ENCODE assay signal across 1 cellular context in the genomic region with DNA sequence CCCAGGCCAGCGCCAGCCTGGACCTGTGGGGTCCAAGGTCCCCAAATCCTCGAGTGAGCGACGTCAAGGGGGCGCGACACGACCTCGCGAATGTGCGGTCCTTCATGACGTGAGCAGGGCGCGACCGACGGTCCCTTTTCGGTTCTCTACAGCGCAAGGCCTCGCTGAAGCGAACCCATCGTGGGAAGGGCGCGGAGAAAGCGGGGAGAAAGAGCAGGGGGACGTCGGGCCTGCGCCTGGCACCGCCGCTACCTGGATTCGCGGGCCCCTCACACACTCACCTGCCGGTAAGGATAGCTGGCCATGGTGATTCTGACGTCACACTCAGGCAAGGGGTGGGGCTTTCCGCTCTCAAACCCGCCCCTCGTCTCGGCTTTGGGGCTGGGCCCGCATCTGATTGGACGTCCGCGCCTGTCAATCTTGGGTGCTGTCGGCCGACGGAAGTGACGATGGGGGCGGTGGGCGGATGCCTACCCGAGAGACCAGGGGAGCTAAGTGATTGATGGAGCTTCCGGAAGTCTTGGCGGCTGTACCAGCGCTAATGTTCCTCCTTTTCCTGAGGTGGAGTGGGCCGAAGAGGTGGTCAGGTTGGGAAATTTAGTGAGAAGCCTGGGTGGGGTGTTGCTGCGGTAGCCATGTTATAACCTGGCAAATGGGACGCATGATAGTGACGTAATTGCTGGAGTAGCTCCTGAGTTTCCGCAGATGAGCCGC.
TF ChIP-seq lines count a peak whose summit lies in the region.

Gene PEF1 (minus strand): TSS at position 317 of the 714 bp plus-strand sequence. CDS start 12 bp downstream, at position 305.

TF ChIP-seq in GM12878, 131 proteins besides CTCF, POLR2A, EP300 and RAD21 (continued from another document):
- TF ChIP-seq, protein P1, sequence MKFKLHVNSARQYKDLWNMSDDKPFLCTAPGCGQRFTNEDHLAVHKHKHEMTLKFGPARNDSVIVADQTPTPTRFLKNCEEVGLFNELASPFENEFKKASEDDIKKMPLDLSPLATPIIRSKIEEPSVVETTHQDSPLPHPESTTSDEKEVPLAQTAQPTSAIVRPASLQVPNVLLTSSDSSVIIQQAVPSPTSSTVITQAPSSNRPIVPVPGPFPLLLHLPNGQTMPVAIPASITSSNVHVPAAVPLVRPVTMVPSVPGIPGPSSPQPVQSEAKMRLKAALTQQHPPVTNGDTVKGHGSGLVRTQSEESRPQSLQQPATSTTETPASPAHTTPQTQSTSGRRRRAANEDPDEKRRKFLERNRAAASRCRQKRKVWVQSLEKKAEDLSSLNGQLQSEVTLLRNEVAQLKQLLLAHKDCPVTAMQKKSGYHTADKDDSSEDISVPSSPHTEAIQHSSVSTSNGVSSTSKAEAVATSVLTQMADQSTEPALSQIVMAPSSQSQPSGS (IDR thresholded peaks at IDR 0.05; ENCODE audit: low read length) = 0 out of 2 replicates have a peak, but pooled peaks have one; percentile 25
- peak; percentile 99 for TF ChIP-seq NBN (IDR thresholded peaks at IDR 0.05)
- peak; percentile 49; the same call in 1 of the 2 replicates for TF ChIP-seq SREBF1 (IDR thresholded peaks at IDR 0.05; ENCODE audit: low read length)
- TF ChIP-seq SRF (IDR thresholded peaks at IDR 0.05; ENCODE audit: low read depth in 2 of 2, low read length in 2 of 2) = peak in 1 of 2 experiments; percentile 82; a peak in 2 of 4 replicates
- TF ChIP-seq ETV6 (conservative IDR thresholded peaks at IDR 0.05 in 1 of 2, IDR thresholded peaks at IDR 0.05 in 1 of 2; ENCODE audit: borderline replicate concordance in 1 of 2, low read depth in 1 of 2) = no peak
